In genomic region chr19:47697863-47698609, GRCh38 we compare ENCODE assay signal across 8 cellular contexts. TPM values are rescaled to one million over a fixed set of nuclear protein-coding genes. Genes with fewer than 3 reads are reported as not detected.
DNase-seq lines count a peak whose midpoint lies in the region; ATAC-seq and TF ChIP-seq lines count a peak whose summit lies in the region.

No MANE protein-coding gene starts in this region.

- H3K4me3 ChIP-seq in HUES48 (ENCODE audit: low read depth, low read length) (no peak overlapping the region), PC-3 (ENCODE audit: low read length) (no peak overlapping the region), fibroblast of mammary gland (ENCODE audit: control insufficient read depth, low read depth, low read length) (no peak overlapping the region), stomach smooth muscle (ENCODE audit: low read length in 2 of 2) (no peak overlapping the region)

- H3K27me3 ChIP-seq in HUES48 (ENCODE audit: control insufficient read depth, insufficient read depth, low read length) (no peaks in the 10 kb centered on the region), PC-3 (ENCODE audit: low read length) (no peaks in the 10 kb centered on the region), stomach smooth muscle (ENCODE audit: control insufficient read depth in 1 of 2, insufficient read depth in 2 of 2, low read length in 2 of 2) (no peaks in the 10 kb centered on the region)

- H3K9me2 ChIP-seq in PC-3 (replicated peaks; ENCODE audit: low read length), result no peaks in the 10 kb centered on the region

- H3K27ac ChIP-seq in HUES48 (ENCODE audit: low read depth, low read length) (peak overlapping the region; percentile 63), PC-3 (ENCODE audit: low read length) (peak overlapping the region; percentile 30), stomach smooth muscle (ENCODE audit: low read length) (peak overlapping the region; percentile 62)

- H3K4me1 ChIP-seq in HUES48 (ENCODE audit: control insufficient read depth, insufficient read depth, low read length), result no peaks in the 10 kb centered on the region; the same call in 1 of the 2 replicates
- 0 out of 2 replicates have a peak, but pooled peaks cover 3% of the 10 kb centered on the region for H3K4me1 ChIP-seq in PC-3 (ENCODE audit: insufficient read depth, low read length)
- no peaks in the 10 kb centered on the region for H3K4me1 ChIP-seq in stomach smooth muscle (ENCODE audit: control insufficient read depth, insufficient read depth, low read length)

- H3K9me3 ChIP-seq in HUES48 (ENCODE audit: control insufficient read depth, insufficient read depth, low read length) (no peaks in the 10 kb centered on the region), PC-3 (ENCODE audit: low read length) (no peaks in the 10 kb centered on the region), stomach smooth muscle (ENCODE audit: control insufficient read depth in 2 of 2, low read length in 2 of 2) (no peaks in the 10 kb centered on the region)

- H3K27ac Mint-ChIP-seq in activated T-cell treated with anti-CD3 and anti-CD28 coated beads, Interleukin-2, amount 50 U/mL, for 72 hours, result no peak overlapping the region
- peak overlapping the region in 4 of 10 donors; percentile 15 to 62 (median 47) for H3K27ac Mint-ChIP-seq in naive thymus-derived CD8-positive, alpha-beta T cell

- BruUV-seq in PC-3 (replicated peaks; lab: Mats Ljungman, UMichigan), result no TSS peak

- no peaks in the 10 kb centered on the region for H3F3A ChIP-seq in PC-3 (ENCODE audit: low read length, unreplicated experiment)

- H3K36me3 ChIP-seq in HUES48 (ENCODE audit: control insufficient read depth, insufficient read depth, low read length), result peaks cover 31% of the 10 kb centered on the region
- no peaks in the 10 kb centered on the region for H3K36me3 ChIP-seq in PC-3 (ENCODE audit: low read depth, low read length)
- H3K36me3 ChIP-seq in stomach smooth muscle (ENCODE audit: control insufficient read depth in 2 of 2, insufficient read depth in 2 of 2, low read length in 2 of 2), result peaks cover 12 to 19% of the 10 kb centered on the region in 2 donors

- TF ChIP-seq CTCF in PC-3 (conservative IDR thresholded peaks at IDR 0.05; ENCODE audit: low read depth, low read length) (peak; percentile 88), fibroblast of mammary gland (conservative IDR thresholded peaks at IDR 0.05; ENCODE audit: control insufficient read depth, insufficient read depth, low read depth, low read length) (peak; percentile 99)

- H3K4me2 ChIP-seq in PC-3 (ENCODE audit: low read length), result no peak overlapping the region

- H3K36me3 Mint-ChIP-seq in activated T-cell treated with anti-CD3 and anti-CD28 coated beads, Interleukin-2, amount 50 U/mL, for 72 hours (ENCODE audit: insufficient read depth in 2 of 2), result peaks cover 0 to 1% of the 10 kb centered on the region in 2 donors
- peaks cover 0 to 37% (median 4%) of the 10 kb centered on the region in 3 donors for H3K36me3 Mint-ChIP-seq in naive thymus-derived CD8-positive, alpha-beta T cell

- CTCF ChIA-PET in PC-3 (lab: Charles Lee), result interaction anchor here (0.5 to 1.5 kb wide), 2 partner anchors 261 to 271 kb away, joined by 4 to 9 read pairs; no protein-coding TSS in a partner anchor

- ATAC-seq in PC-3 (peak; percentile 86), GM21367 (IDR thresholded peaks at IDR 0.05; ENCODE audit: unreplicated experiment) (no peak)
- ATAC-seq in activated T-cell treated with anti-CD3 and anti-CD28 coated beads, Interleukin-2, amount 50 U/mL, for 72 hours (replicated peaks in 1 of 2), result peak; percentile 52 to 74
- ATAC-seq in naive thymus-derived CD8-positive, alpha-beta T cell, result peak; percentile 65 to 72

- no peaks in the 10 kb centered on the region for H4K20me1 ChIP-seq in PC-3 (ENCODE audit: low read length)

- POLR2A ChIA-PET in PC-3 (lab: Charles Lee; ENCODE audit: unreplicated experiment), result no interaction called here
- POLR2A ChIA-PET in naive thymus-derived CD8-positive, alpha-beta T cell (lab: Charles Lee), result interaction anchor here (1.8 kb wide), 1 partner anchor 264 kb away, joined by 4 read pairs; no protein-coding TSS in a partner anchor

- H3K79me2 ChIP-seq in PC-3 (ENCODE audit: low read length), result no peaks in the 10 kb centered on the region

- no peak overlapping the region for H2AFZ ChIP-seq in PC-3 (ENCODE audit: low read length)

- DNase-seq in D341Med (ENCODE audit: low spot score), result peak; percentile 88
- DNase-seq in PC-3, result peak; percentile 83
- DNase-seq in activated T-cell treated with anti-CD3 and anti-CD28 coated beads, Interleukin-2, amount 50 U/mL, for 72 hours, result peak; percentile 49 to 59
- DNase-seq in fibroblast of mammary gland (ENCODE audit: low read depth), result peak; percentile 86
- DNase-seq in naive thymus-derived CD8-positive, alpha-beta T cell, result peak in 8 of 10 donors; percentile 21 to 50 (median 44)

- intact Hi-C loops in PC-3 (cut with micrococcal nuclease), result loop anchor here (2.0 to 10.0 kb wide), 2 partner anchors 183 to 261 kb away; partner anchors contain the start of gene NAPA

- no peaks in the 10 kb centered on the region for H3K27me3 Mint-ChIP-seq in activated T-cell treated with anti-CD3 and anti-CD28 coated beads, Interleukin-2, amount 50 U/mL, for 72 hours (ENCODE audit: low read depth)
- no peaks in the 10 kb centered on the region for H3K27me3 Mint-ChIP-seq in naive thymus-derived CD8-positive, alpha-beta T cell

- H3K4me3 Mint-ChIP-seq in activated T-cell treated with anti-CD3 and anti-CD28 coated beads, Interleukin-2, amount 50 U/mL, for 72 hours, result no peak overlapping the region
- no peak overlapping the region for H3K4me3 Mint-ChIP-seq in naive thymus-derived CD8-positive, alpha-beta T cell

- H3K4me1 Mint-ChIP-seq in activated T-cell treated with anti-CD3 and anti-CD28 coated beads, Interleukin-2, amount 50 U/mL, for 72 hours (ENCODE audit: low read depth), result no peaks in the 10 kb centered on the region
- peaks cover 0 to 6% (median 4%) of the 10 kb centered on the region in 4 donors for H3K4me1 Mint-ChIP-seq in naive thymus-derived CD8-positive, alpha-beta T cell

- H3K9ac ChIP-seq in HUES48 (ENCODE audit: low read depth, low read length) (no peak overlapping the region), PC-3 (ENCODE audit: low read length) (no peak overlapping the region), stomach smooth muscle (ENCODE audit: low read length in 2 of 2) (peak overlapping the region; percentile 20 to 51)

- no peaks in the 10 kb centered on the region for H3K9me3 Mint-ChIP-seq in activated T-cell treated with anti-CD3 and anti-CD28 coated beads, Interleukin-2, amount 50 U/mL, for 72 hours
- H3K9me3 Mint-ChIP-seq in naive thymus-derived CD8-positive, alpha-beta T cell, result peaks cover 0 to 1% (median 0%) of the 10 kb centered on the region in 9 donors

RNA-seq across cellular contexts. Expression of gene EHD2, which starts 15.2 kb away (rescaled TPM):
- 0.11 and 1.4 TPM in 2 replicates for total RNA-seq in PC-3 (2014; rRNA removed)
- total RNA-seq in activated T-cell treated with anti-CD3 and anti-CD28 coated beads, Interleukin-2, amount 50 U/mL, for 72 hours, result 1 to 10 TPM; 1.6 to 2.9 TPM
- total RNA-seq in naive thymus-derived CD8-positive, alpha-beta T cell, result not detected
- not detected for polyA plus RNA-seq in naive thymus-derived CD8-positive, alpha-beta T cell

RNA-seq across cellular contexts. Expression of gene NOP53, which starts 47.3 kb away (rescaled TPM):
- total RNA-seq in PC-3 (2014; rRNA removed), result 61.5 and 83.9 TPM in 2 replicates
- total RNA-seq in activated T-cell treated with anti-CD3 and anti-CD28 coated beads, Interleukin-2, amount 50 U/mL, for 72 hours, result 100 to 1,000 TPM; 405 to 415 TPM
- 100 to 1,000 TPM; 847 to 882 TPM for total RNA-seq in naive thymus-derived CD8-positive, alpha-beta T cell
- polyA plus RNA-seq in naive thymus-derived CD8-positive, alpha-beta T cell, result 100 to 1,000 TPM; 266 to 443 (median 273) TPM

Comparison
In these comparisons a context has a peak if more than half of its experiments do, and no peak if none do; other contexts are left out.
1. H3K9ac ChIP-seq: peak in stomach smooth muscle (2 of 2); none in HUES48 (single experiment) and PC-3 (single experiment).
2. Peak in every context shown above with its lines, with median percentiles within 50 percentile points of each other: DNase-seq and H3K27ac ChIP-seq.